ENCODE assay signal across 7 cellular contexts in the genomic region with DNA sequence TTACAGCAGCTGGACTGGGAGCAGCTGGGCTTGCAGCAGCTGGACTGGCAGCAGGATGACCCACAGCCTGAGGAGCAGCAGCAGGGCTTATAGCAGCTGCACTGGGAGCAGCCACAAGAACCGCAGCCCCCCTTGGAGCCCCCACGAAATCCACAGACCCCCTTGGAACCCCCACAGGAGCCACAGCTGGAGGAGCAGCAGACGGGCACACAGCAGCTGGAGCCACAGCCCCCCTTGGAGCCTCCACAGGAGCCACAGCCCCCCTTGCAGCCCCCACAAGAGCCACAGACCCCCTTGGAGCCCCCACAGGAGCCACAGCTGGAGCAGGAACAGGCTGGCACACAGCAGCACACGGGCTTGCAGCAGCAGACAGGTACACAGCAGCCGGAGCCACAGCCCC. TPM values are rescaled to one million over a fixed set of nuclear protein-coding genes. Genes with fewer than 3 reads are reported as not detected.
"Had no signal": no experiment of that assay in that cellular context is flagged by ENCODE, and none has a peak within 500 bp of the region (broad histone marks: within the 10 kb centered on the region; RNA-seq: fewer than 3 reads in every experiment).

No MANE protein-coding gene starts in this region.

RNA-seq across cellular contexts. Expression of a gene that starts 0.4 kb away (rescaled TPM):
- total RNA-seq: MCF 10A, NCI-H460, PC-3, Peyer's patch, Right ventricle myocardium superior, SJSA1 had no signal
- polyA plus RNA-seq: SK-N-SH had no signal

RNA-seq across cellular contexts. Expression of a gene that starts 9.8 kb away (rescaled TPM):
- total RNA-seq: MCF 10A, NCI-H460, PC-3, Peyer's patch, Right ventricle myocardium superior, SJSA1 had no signal
- polyA plus RNA-seq: SK-N-SH had no signal

RNA-seq across cellular contexts. Expression of a gene that starts 14.0 kb away (rescaled TPM):
- total RNA-seq: MCF 10A, NCI-H460, PC-3, Peyer's patch, Right ventricle myocardium superior, SJSA1 had no signal
- polyA plus RNA-seq: SK-N-SH had no signal

RNA-seq across cellular contexts. Expression of a gene that starts 21.7 kb away (rescaled TPM):
- total RNA-seq: MCF 10A, NCI-H460, PC-3, Peyer's patch, Right ventricle myocardium superior, SJSA1 had no signal
- polyA plus RNA-seq: SK-N-SH had no signal

RNA-seq across cellular contexts. Expression of a gene that starts 22.8 kb away (rescaled TPM):
- total RNA-seq: MCF 10A, NCI-H460, PC-3, Peyer's patch, Right ventricle myocardium superior, SJSA1 had no signal
- polyA plus RNA-seq: SK-N-SH had no signal
